ENCODE assay signal across 9 cellular contexts in genomic region chr2:33620-34019, GRCh38. TPM values are rescaled to one million over a fixed set of nuclear protein-coding genes. Genes with fewer than 3 reads are reported as not detected.
DNase-seq lines count a peak whose midpoint lies in the region; ATAC-seq, FAIRE-seq and TF ChIP-seq lines count a peak whose summit lies in the region.
"Had no signal": no experiment of that assay in that cellular context is flagged by ENCODE, and none has a peak within 500 bp of the region (broad histone marks: within the 10 kb centered on the region; RNA-seq: fewer than 3 reads in every experiment).

No MANE protein-coding gene starts in this region.

- SMC1A ChIA-PET in GM12878 (lab: Charles Lee; ENCODE audit: uncharacterized antibody, unreplicated experiment) = no interaction called here

- no peak for TF ChIP-seq CTCF in GM12878 (IDR thresholded peaks at IDR 0.05 in 2 of 3, conservative IDR thresholded peaks at IDR 0.05 in 1 of 3; ENCODE audit: control insufficient read depth in 2 of 3, extremely low read depth in 1 of 3, insufficient read depth in 1 of 3, low read depth in 3 of 3, low read length in 3 of 3)

- RAD21 ChIA-PET in GM12878 (lab: Charles Lee; ENCODE audit: unreplicated experiment) = no interaction called here

- DNase-seq in GM19239 (ENCODE audit: insufficient read length, low spot score) (no peak), GM12878 (ENCODE audit: low read depth, low spot score) (no peak), small intestine (peak; percentile 94), urothelium cell line (ENCODE audit: low spot score) (no peak), NCI-H345 treated with DMSO at 0.1 percent for 48 hours (lab: John Stamatoyannopoulos, UW; ENCODE audit: unreplicated experiment) (no peak), globus pallidus (ENCODE audit: low spot score) (no peak)
- DNase-seq in activated CD4-positive, CD25-positive, alpha-beta regulatory T cell treated with anti-CD3 and anti-CD28 coated beads, Interleukin-2, amount 50 U/mL, for 72 hours = peak; percentile 37

- no peak overlapping the region for H3K9ac ChIP-seq in GM12878 (ENCODE audit: control insufficient read depth, insufficient read depth, low read length)

- TF ChIP-seq POLR2A in GM12878 (IDR thresholded peaks at IDR 0.05; ENCODE audit: low read depth, low read length) = no peak

- H3K27ac ChIP-seq in GM12878 (ENCODE audit: control insufficient read depth, insufficient read depth) (no peak overlapping the region), small intestine (ENCODE audit: low read depth in 1 of 2, low read length in 1 of 2) (peak overlapping the region; percentile 52 to 63)

- H3K9me3 ChIP-seq in GM12878 (replicated peaks; ENCODE audit: control insufficient read depth, insufficient read depth, low read length) (no peaks in the 10 kb centered on the region), small intestine (ENCODE audit: control insufficient read depth, low read depth) (no peaks in the 10 kb centered on the region)

- ATAC-seq in GM12878 (no peak), HG03175 (IDR thresholded peaks at IDR 0.05; ENCODE audit: unreplicated experiment) (no peak)
- ATAC-seq: Right ventricle myocardium inferior had no signal

- intact Hi-C loops in GM12878 (cut with micrococcal nuclease; ENCODE audit: unreplicated experiment) = no loop called here

- no peak overlapping the region for H2AFZ ChIP-seq in GM12878 (ENCODE audit: control insufficient read depth, low read depth, low read length)

- no peaks in the 10 kb centered on the region for H3K36me3 ChIP-seq in GM12878 (ENCODE audit: control insufficient read depth in 2 of 2, insufficient read depth in 2 of 2, low read length in 1 of 2)
- no peaks in the 10 kb centered on the region for H3K36me3 ChIP-seq in small intestine (ENCODE audit: control insufficient read depth in 2 of 2, insufficient read depth in 2 of 2, low read length in 2 of 2)

- no peak for TF ChIP-seq EP300 in GM12878 (IDR thresholded peaks at IDR 0.05; ENCODE audit: borderline replicate concordance in 1 of 2, control insufficient read depth in 1 of 2, low read depth in 2 of 2, low read length in 2 of 2)

- TF ChIP-seq RAD21 in GM12878 (IDR thresholded peaks at IDR 0.05; ENCODE audit: insufficient read depth, low read depth, low read length) = no peak

- H4K20me1 ChIP-seq in GM12878 (ENCODE audit: control insufficient read depth, insufficient read depth) = no peaks in the 10 kb centered on the region

- in situ Hi-C loops in GM12878 (cut with MboI) = no loop called here

- H3K4me3 ChIP-seq in GM12878 (no peak overlapping the region), small intestine (ENCODE audit: low read depth in 1 of 2, low read length in 2 of 2) (no peak overlapping the region)

- 15% methylated on average over 7 of the region's 7 CpGs for WGBS in GM12878 (ENCODE audit: insufficient coverage, insufficient replicate concordance, low lambda C conversion rate, missing lambda C conversion rate)
- WGBS in small intestine, 3 donors = 4 to 38% (median 21%) methylated on average over 7 of the region's 7 CpGs

- CTCF ChIA-PET in GM12878 (lab: Yijun Ruan, JAX) = no interaction called here

- no peaks in the 10 kb centered on the region for H3K79me2 ChIP-seq in GM12878 (ENCODE audit: control insufficient read depth, insufficient read depth, low read length)

- FAIRE-seq in GM19239 (lab: Jason Lieb, UNC) (peak; percentile 52), GM12878 (lab: Jason Lieb, UNC) (no peak), small intestine (lab: Jason Lieb, UNC) (no peak), urothelium cell line (lab: Jason Lieb, UNC) (no peak)

- H3K4me2 ChIP-seq in GM12878 (ENCODE audit: control insufficient read depth, insufficient read depth) = no peak overlapping the region

- no TSS peak for BruUV-seq in GM12878 (replicated peaks; lab: Mats Ljungman, UMichigan)

- POLR2A ChIA-PET in GM12878 (lab: Charles Lee) = no interaction called here

- H3K4me1 ChIP-seq in GM12878 (ENCODE audit: control insufficient read depth, insufficient read depth, low read length) = no peaks in the 10 kb centered on the region
- peaks cover 12 to 15% of the 10 kb centered on the region in 2 donors for H3K4me1 ChIP-seq in small intestine (ENCODE audit: control insufficient read depth in 2 of 2, insufficient read depth in 1 of 2, low read depth in 1 of 2, low read length in 1 of 2)

- H3K27me3 ChIP-seq in GM12878 (replicated peaks in 1 of 2; ENCODE audit: control insufficient read depth in 2 of 2, insufficient read depth in 2 of 2, low read length in 1 of 2) (no peaks in the 10 kb centered on the region), small intestine (ENCODE audit: control insufficient read depth in 2 of 2, insufficient read depth in 2 of 2, low read length in 2 of 2) (no peaks in the 10 kb centered on the region)

TF ChIP-seq in GM12878, 131 proteins besides CTCF, POLR2A, EP300 and RAD21:
- TF ChIP-seq BCL11A (IDR thresholded peaks at IDR 0.05; ENCODE audit: low read depth, low read length) (no peak), ZNF217 (IDR thresholded peaks at IDR 0.05) (no peak), ZZZ3 (IDR thresholded peaks at IDR 0.05; ENCODE audit: control insufficient read depth, insufficient read length, low read depth) (no peak), CUX1 (IDR thresholded peaks at IDR 0.05; ENCODE audit: insufficient replicate concordance, low read depth, low read length) (no peak), SIN3A (IDR thresholded peaks at IDR 0.05; ENCODE audit: low read depth, low read length) (no peak), ZNF24 (IDR thresholded peaks at IDR 0.05) (no peak), BCL3 (IDR thresholded peaks at IDR 0.05; ENCODE audit: borderline replicate concordance, insufficient read depth, low read depth, low read length, poor library complexity, severe bottlenecking) (peak; percentile 20)

RNA-seq across cellular contexts. Expression of gene FAM110C, which starts 12.7 kb away (rescaled TPM):
- not detected in 2 replicates for total RNA-seq in GM12878 (2013; cell fraction: nucleolus; rRNA removed)
- not detected in 2 replicates for total RNA-seq in GM12878 (2014; rRNA removed)
- not detected in 2 replicates for total RNA-seq in GM12878 (2014; rRNA removed; fragmentation: Illumina TruSeq; extraction: Trizol)
- not detected in 2 replicates for total RNA-seq in GM12878 (2021)
- not detected for polyA plus RNA-seq in GM12878 (2011; ENCODE audit: low read depth)
- not detected in 2 replicates for polyA plus RNA-seq in GM12878 (2011; rRNA removed)
- not detected in 2 replicates for polyA plus RNA-seq in GM12878 (2011; cell fraction: cytosol; rRNA removed)
- polyA plus RNA-seq in GM12878 (2011; cell fraction: nucleus; rRNA removed) = not detected in 2 replicates
- not detected in 2 replicates for polyA plus RNA-seq in GM12878 (2012)
- polyA plus RNA-seq in GM12878 (2014; fragmentation: Illumina TruSeq; extraction: Trizol) = not detected in 2 replicates
- polyA plus RNA-seq in GM12878 (2014; fragmentation: Nextera tagmentation; extraction: Ambion mirVana) = not detected
- not detected in 2 replicates for polyA plus RNA-seq in GM12878 (2014; rRNA removed)
- polyA plus RNA-seq in GM12878 (2016; fragmentation: Nextera tagmentation; extraction: Ambion mirVana) = not detected
- polyA minus RNA-seq in GM12878 (2011; rRNA and poly(A)+ RNA removed) = not detected in 2 replicates
- polyA minus RNA-seq in GM12878 (2011; cell fraction: cytosol; rRNA and poly(A)+ RNA removed) = not detected in 2 replicates
- polyA minus RNA-seq in GM12878 (2011; cell fraction: nucleus; rRNA and poly(A)+ RNA removed) = not detected in 2 replicates
- 10 to 100 TPM in 2 of 3 donors, 1 to 10 TPM in 1; 6.2 to 14.1 (median 11.9) TPM for polyA plus RNA-seq in small intestine

Comparison
In these comparisons a context has a peak if more than half of its experiments do, and no peak if none do; other contexts are left out.
1. DNase-seq: peak in activated CD4-positive, CD25-positive, alpha-beta regulatory T cell treated with anti-CD3 and anti-CD28 coated beads, Interleukin-2, amount 50 U/mL, for 72 hours (single experiment) and small intestine (single experiment); none in GM19239 (single experiment), GM12878 (single experiment), urothelium cell line (single experiment), NCI-H345 treated with DMSO at 0.1 percent for 48 hours (single experiment) and globus pallidus (single experiment).
2. RNA of gene FAM110C, which starts 12.7 kb away (polyA plus RNA-seq): 6.2 to 14.1 TPM in small intestine; not detected in GM12878; every median in the first group is over 4 times any median in the second.